Comparison of ENCODE assay signal across 1 cellular context in the genomic region with DNA sequence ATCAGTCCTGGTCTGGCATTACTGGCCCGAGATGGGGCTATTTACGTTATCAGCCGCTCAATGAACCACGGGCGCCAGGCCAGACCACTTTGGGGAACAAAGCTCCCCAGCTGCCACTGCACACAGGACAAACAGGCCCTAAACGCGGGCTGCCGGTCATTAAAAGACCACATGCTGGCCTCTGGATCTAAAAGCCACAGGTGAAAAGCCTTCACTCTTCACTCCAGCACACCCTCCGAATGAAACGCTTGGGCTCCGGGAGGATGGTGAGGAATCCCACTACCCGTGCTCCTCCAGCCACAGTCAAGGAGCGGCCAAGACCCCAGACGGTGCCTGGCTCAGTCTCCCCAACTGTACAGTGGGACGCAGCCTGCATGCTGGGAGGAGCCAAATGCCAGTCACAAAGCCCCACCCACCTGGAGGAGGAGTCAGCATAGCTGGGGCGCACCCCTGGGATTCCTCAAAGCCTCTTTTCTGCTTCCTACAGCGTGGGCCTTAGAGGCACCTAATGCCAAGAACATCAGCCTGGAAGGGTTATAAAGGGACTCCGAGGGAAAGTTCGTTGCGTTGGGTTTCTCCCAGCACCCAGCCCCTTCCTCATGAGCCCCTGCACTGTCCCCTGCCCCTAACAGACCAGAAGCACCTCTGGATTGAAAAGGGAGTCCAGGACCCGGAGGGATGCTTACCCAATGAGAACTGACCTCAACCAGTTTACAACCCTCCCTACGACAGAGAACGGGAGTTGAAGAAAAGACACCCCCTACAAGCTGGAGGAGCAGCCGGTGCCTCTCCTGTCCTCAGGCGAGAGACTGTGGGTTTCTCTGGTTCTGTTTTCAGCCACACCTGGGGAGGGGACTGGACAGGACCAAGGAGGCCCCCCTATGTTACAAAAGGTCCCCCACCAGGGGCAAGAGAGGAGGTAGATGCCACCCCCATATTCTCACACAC.
TF ChIP-seq lines count a peak whose summit lies in the region.

No MANE protein-coding gene starts in this region.

TF ChIP-seq in GM12878, 131 proteins besides CTCF, POLR2A, EP300 and RAD21:
- TF ChIP-seq, protein P1, sequence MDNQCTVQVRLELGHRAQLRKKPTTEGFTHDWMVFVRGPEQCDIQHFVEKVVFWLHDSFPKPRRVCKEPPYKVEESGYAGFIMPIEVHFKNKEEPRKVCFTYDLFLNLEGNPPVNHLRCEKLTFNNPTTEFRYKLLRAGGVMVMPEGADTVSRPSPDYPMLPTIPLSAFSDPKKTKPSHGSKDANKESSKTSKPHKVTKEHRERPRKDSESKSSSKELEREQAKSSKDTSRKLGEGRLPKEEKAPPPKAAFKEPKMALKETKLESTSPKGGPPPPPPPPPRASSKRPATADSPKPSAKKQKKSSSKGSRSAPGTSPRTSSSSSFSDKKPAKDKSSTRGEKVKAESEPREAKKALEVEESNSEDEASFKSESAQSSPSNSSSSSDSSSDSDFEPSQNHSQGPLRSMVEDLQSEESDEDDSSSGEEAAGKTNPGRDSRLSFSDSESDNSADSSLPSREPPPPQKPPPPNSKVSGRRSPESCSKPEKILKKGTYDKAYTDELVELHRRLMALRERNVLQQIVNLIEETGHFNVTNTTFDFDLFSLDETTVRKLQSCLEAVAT (IDR thresholded peaks at IDR 0.05): no peak
- TF ChIP-seq, protein P2, sequence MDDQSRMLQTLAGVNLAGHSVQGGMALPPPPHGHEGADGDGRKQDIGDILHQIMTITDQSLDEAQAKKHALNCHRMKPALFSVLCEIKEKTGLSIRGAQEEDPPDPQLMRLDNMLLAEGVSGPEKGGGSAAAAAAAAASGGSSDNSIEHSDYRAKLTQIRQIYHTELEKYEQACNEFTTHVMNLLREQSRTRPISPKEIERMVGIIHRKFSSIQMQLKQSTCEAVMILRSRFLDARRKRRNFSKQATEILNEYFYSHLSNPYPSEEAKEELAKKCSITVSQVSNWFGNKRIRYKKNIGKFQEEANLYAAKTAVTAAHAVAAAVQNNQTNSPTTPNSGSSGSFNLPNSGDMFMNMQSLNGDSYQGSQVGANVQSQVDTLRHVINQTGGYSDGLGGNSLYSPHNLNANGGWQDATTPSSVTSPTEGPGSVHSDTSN (IDR thresholded peaks at IDR 0.05; ENCODE audit: insufficient replicate concordance, low read depth, low read length): peak; percentile 33
- TF ChIP-seq BACH1 (IDR thresholded peaks at IDR 0.05; ENCODE audit: borderline replicate concordance) (no peak), ZNF274 (IDR thresholded peaks at IDR 0.05; ENCODE audit: insufficient read depth, insufficient read length) (no peak), POLR2AphosphoS2 (IDR thresholded peaks at IDR 0.05; ENCODE audit: low read depth, low read length) (no peak)
- TF ChIP-seq, protein P3, sequence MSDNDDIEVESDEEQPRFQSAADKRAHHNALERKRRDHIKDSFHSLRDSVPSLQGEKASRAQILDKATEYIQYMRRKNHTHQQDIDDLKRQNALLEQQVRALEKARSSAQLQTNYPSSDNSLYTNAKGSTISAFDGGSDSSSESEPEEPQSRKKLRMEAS (IDR thresholded peaks at IDR 0.05; ENCODE audit: low read depth, low read length): no peak
- TF ChIP-seq, protein P4, sequence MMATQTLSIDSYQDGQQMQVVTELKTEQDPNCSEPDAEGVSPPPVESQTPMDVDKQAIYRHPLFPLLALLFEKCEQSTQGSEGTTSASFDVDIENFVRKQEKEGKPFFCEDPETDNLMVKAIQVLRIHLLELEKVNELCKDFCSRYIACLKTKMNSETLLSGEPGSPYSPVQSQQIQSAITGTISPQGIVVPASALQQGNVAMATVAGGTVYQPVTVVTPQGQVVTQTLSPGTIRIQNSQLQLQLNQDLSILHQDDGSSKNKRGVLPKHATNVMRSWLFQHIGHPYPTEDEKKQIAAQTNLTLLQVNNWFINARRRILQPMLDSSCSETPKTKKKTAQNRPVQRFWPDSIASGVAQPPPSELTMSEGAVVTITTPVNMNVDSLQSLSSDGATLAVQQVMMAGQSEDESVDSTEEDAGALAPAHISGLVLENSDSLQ (IDR thresholded peaks at IDR 0.05): peak; percentile 72
- TF ChIP-seq, protein P5, sequence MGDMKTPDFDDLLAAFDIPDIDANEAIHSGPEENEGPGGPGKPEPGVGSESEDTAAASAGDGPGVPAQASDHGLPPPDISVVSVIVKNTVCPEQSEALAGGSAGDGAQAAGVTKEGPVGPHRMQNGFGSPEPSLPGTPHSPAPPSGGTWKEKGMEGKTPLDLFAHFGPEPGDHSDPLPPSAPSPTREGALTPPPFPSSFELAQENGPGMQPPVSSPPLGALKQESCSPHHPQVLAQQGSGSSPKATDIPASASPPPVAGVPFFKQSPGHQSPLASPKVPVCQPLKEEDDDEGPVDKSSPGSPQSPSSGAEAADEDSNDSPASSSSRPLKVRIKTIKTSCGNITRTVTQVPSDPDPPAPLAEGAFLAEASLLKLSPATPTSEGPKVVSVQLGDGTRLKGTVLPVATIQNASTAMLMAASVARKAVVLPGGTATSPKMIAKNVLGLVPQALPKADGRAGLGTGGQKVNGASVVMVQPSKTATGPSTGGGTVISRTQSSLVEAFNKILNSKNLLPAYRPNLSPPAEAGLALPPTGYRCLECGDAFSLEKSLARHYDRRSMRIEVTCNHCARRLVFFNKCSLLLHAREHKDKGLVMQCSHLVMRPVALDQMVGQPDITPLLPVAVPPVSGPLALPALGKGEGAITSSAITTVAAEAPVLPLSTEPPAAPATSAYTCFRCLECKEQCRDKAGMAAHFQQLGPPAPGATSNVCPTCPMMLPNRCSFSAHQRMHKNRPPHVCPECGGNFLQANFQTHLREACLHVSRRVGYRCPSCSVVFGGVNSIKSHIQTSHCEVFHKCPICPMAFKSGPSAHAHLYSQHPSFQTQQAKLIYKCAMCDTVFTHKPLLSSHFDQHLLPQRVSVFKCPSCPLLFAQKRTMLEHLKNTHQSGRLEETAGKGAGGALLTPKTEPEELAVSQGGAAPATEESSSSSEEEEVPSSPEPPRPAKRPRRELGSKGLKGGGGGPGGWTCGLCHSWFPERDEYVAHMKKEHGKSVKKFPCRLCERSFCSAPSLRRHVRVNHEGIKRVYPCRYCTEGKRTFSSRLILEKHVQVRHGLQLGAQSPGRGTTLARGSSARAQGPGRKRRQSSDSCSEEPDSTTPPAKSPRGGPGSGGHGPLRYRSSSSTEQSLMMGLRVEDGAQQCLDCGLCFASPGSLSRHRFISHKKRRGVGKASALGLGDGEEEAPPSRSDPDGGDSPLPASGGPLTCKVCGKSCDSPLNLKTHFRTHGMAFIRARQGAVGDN (IDR thresholded peaks at IDR 0.05): no peak
- TF ChIP-seq, protein P6, sequence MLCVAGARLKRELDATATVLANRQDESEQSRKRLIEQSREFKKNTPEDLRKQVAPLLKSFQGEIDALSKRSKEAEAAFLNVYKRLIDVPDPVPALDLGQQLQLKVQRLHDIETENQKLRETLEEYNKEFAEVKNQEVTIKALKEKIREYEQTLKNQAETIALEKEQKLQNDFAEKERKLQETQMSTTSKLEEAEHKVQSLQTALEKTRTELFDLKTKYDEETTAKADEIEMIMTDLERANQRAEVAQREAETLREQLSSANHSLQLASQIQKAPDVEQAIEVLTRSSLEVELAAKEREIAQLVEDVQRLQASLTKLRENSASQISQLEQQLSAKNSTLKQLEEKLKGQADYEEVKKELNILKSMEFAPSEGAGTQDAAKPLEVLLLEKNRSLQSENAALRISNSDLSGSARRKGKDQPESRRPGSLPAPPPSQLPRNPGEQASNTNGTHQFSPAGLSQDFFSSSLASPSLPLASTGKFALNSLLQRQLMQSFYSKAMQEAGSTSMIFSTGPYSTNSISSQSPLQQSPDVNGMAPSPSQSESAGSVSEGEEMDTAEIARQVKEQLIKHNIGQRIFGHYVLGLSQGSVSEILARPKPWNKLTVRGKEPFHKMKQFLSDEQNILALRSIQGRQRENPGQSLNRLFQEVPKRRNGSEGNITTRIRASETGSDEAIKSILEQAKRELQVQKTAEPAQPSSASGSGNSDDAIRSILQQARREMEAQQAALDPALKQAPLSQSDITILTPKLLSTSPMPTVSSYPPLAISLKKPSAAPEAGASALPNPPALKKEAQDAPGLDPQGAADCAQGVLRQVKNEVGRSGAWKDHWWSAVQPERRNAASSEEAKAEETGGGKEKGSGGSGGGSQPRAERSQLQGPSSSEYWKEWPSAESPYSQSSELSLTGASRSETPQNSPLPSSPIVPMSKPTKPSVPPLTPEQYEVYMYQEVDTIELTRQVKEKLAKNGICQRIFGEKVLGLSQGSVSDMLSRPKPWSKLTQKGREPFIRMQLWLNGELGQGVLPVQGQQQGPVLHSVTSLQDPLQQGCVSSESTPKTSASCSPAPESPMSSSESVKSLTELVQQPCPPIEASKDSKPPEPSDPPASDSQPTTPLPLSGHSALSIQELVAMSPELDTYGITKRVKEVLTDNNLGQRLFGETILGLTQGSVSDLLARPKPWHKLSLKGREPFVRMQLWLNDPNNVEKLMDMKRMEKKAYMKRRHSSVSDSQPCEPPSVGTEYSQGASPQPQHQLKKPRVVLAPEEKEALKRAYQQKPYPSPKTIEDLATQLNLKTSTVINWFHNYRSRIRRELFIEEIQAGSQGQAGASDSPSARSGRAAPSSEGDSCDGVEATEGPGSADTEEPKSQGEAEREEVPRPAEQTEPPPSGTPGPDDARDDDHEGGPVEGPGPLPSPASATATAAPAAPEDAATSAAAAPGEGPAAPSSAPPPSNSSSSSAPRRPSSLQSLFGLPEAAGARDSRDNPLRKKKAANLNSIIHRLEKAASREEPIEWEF (IDR thresholded peaks at IDR 0.05; ENCODE audit: insufficient replicate concordance, low read depth, low read length): no peak
TF ChIP-seq in GM12878: peak in this region for 2.
